ENCODE assay signal across 9 cellular contexts in genomic region chr20:44092551-44093248, GRCh38.
DNase-seq lines count a peak whose midpoint lies in the region; ATAC-seq and TF ChIP-seq lines count a peak whose summit lies in the region.
"Had no signal": no experiment of that assay in that cellular context is flagged by ENCODE, and none has a peak within 500 bp of the region (broad histone marks: within the 10 kb centered on the region; RNA-seq: fewer than 3 reads in every experiment).

No MANE protein-coding gene starts in this region.

- H4K20me1 ChIP-seq in MM.1S (ENCODE audit: insufficient read depth, low read length), result no peaks in the 10 kb centered on the region

- no peak overlapping the region for H3K4me3 Mint-ChIP-seq in activated CD4-positive, alpha-beta T cell treated with anti-CD3 and anti-CD28 coated beads for 36 hours
- H3K4me3 Mint-ChIP-seq in immature natural killer cell, result no peak overlapping the region
- H3K4me3 Mint-ChIP-seq in T-helper 2 cell treated with Interferon-gamma antibody and Interleukin-4, amounts not matched to agents 5 μg/mL and 100 μg/mL, for 36 hours, result no peak overlapping the region

- ATAC-seq in activated CD4-positive, alpha-beta T cell treated with anti-CD3 and anti-CD28 coated beads for 36 hours, result no peak
- ATAC-seq in GM21367 (IDR thresholded peaks at IDR 0.05; ENCODE audit: unreplicated experiment), result no peak

- intact Hi-C loops in activated CD4-positive, alpha-beta T cell treated with anti-CD3 and anti-CD28 coated beads for 36 hours (cut with DNase I, micrococcal nuclease), result loop anchor here (1.0 to 5.0 kb wide), 2 partner anchors 643 to 645 kb away; no protein-coding TSS in a partner anchor

- no peaks in the 10 kb centered on the region for H3K79me2 ChIP-seq in MM.1S (ENCODE audit: low read length)

- H3K36me3 Mint-ChIP-seq in activated CD4-positive, alpha-beta T cell treated with anti-CD3 and anti-CD28 coated beads for 36 hours (ENCODE audit: low read depth), result no peaks in the 10 kb centered on the region
- no peaks in the 10 kb centered on the region for H3K36me3 Mint-ChIP-seq in immature natural killer cell
- no peaks in the 10 kb centered on the region for H3K36me3 Mint-ChIP-seq in T-helper 2 cell treated with Interferon-gamma antibody and Interleukin-4, amounts not matched to agents 5 μg/mL and 100 μg/mL, for 36 hours (ENCODE audit: low read depth)

- H3K27me3 ChIP-seq in MM.1S (replicated peaks; ENCODE audit: insufficient read depth, low read length) (no peaks in the 10 kb centered on the region), WERI-Rb-1 (ENCODE audit: insufficient read depth, low read depth, severe bottlenecking) (no peaks in the 10 kb centered on the region)

- H3K4me1 ChIP-seq in MM.1S (ENCODE audit: low read length), result peaks cover 17% of the 10 kb centered on the region
- H3K4me1 ChIP-seq: pancreas had no signal

- peak; percentile 59 for DNase-seq in activated CD4-positive, alpha-beta T cell treated with anti-CD3 and anti-CD28 coated beads for 36 hours
- DNase-seq in activated CD4-positive, alpha-beta T cell treated with anti-CD3 and anti-CD28 coated beads, Interleukin-2, amount 50 U/mL, for 4 hours, result no peak
- DNase-seq in MM.1S (peak; percentile 76), WERI-Rb-1 (peak; percentile 29), immature natural killer cell (peak in 2 of 3 donors; percentile 17 to 28), OCI-M2 (lab: John Stamatoyannopoulos, UW; ENCODE audit: unreplicated experiment) (no peak)
- no peak for DNase-seq in T-helper 2 cell treated with Interferon-gamma antibody and Interleukin-4, amounts not matched to agents 5 μg/mL and 100 μg/mL, for 36 hours (ENCODE audit: low spot score)
- DNase-seq: pancreas had no signal

- no peak overlapping the region for H3K9ac ChIP-seq in MM.1S (ENCODE audit: low read length)

- H3K9me3 Mint-ChIP-seq in activated CD4-positive, alpha-beta T cell treated with anti-CD3 and anti-CD28 coated beads for 36 hours (ENCODE audit: low read depth), result no peaks in the 10 kb centered on the region
- no peaks in the 10 kb centered on the region for H3K9me3 Mint-ChIP-seq in immature natural killer cell
- H3K9me3 Mint-ChIP-seq in T-helper 2 cell treated with Interferon-gamma antibody and Interleukin-4, amounts not matched to agents 5 μg/mL and 100 μg/mL, for 36 hours, result no peaks in the 10 kb centered on the region

- H3K4me3 ChIP-seq in MM.1S (ENCODE audit: low read length), result no peak overlapping the region
- H3K4me3 ChIP-seq in WERI-Rb-1 (ENCODE audit: low read depth, low read length), result no peak overlapping the region
- H3K4me3 ChIP-seq: pancreas had no signal

- H2AFZ ChIP-seq in MM.1S (ENCODE audit: low read length), result peak overlapping the region; percentile 66

- TF ChIP-seq CTCF in MM.1S (IDR thresholded peaks at IDR 0.05; ENCODE audit: low read length) (peak; percentile 72), WERI-Rb-1 (IDR thresholded peaks at IDR 0.05; ENCODE audit: low read depth, low read length) (peak; percentile 36; the same call in 1 of the 2 replicates)

- CTCF ChIA-PET in activated CD4-positive, alpha-beta T cell treated with anti-CD3 and anti-CD28 coated beads for 36 hours (lab: Charles Lee), result interaction anchor here (0.6 to 1.2 kb wide), 4 partner anchors 25 to 644 kb away, joined by 3 to 4 read pairs (median 3); no protein-coding TSS in a partner anchor

- no peaks in the 10 kb centered on the region for H3F3A ChIP-seq in MM.1S (ENCODE audit: insufficient read depth, low read length)

- no peak overlapping the region; the same call in 1 of the 2 replicates for H3K4me2 ChIP-seq in MM.1S (ENCODE audit: low read depth, low read length)

- peaks cover 4% of the 10 kb centered on the region for H3K27me3 Mint-ChIP-seq in activated CD4-positive, alpha-beta T cell treated with anti-CD3 and anti-CD28 coated beads for 36 hours
- H3K27me3 Mint-ChIP-seq in immature natural killer cell (ENCODE audit: low read depth in 3 of 3), result peaks cover 2 to 14% (median 3%) of the 10 kb centered on the region in 3 donors
- peaks cover 6% of the 10 kb centered on the region for H3K27me3 Mint-ChIP-seq in T-helper 2 cell treated with Interferon-gamma antibody and Interleukin-4, amounts not matched to agents 5 μg/mL and 100 μg/mL, for 36 hours (ENCODE audit: low read depth)

- POLR2A ChIA-PET in activated CD4-positive, alpha-beta T cell treated with anti-CD3 and anti-CD28 coated beads for 36 hours (lab: Charles Lee), result no interaction called here

- H3K27ac ChIP-seq in MM.1S (ENCODE audit: low read length), result no peak overlapping the region
- H3K27ac ChIP-seq in WERI-Rb-1, result no peak overlapping the region
- H3K27ac ChIP-seq: pancreas had no signal

- H3K9me2 ChIP-seq in MM.1S (replicated peaks; ENCODE audit: insufficient read depth, low read length), result no peaks in the 10 kb centered on the region

- H3K36me3 ChIP-seq in MM.1S (replicated peaks; ENCODE audit: insufficient read depth, low read length), result no peaks in the 10 kb centered on the region
- H3K36me3 ChIP-seq in WERI-Rb-1, result no peaks in the 10 kb centered on the region
- H3K36me3 ChIP-seq: pancreas had no signal

- no peaks in the 10 kb centered on the region for H3K4me1 Mint-ChIP-seq in activated CD4-positive, alpha-beta T cell treated with anti-CD3 and anti-CD28 coated beads for 36 hours
- no peaks in the 10 kb centered on the region for H3K4me1 Mint-ChIP-seq in immature natural killer cell
- H3K4me1 Mint-ChIP-seq in T-helper 2 cell treated with Interferon-gamma antibody and Interleukin-4, amounts not matched to agents 5 μg/mL and 100 μg/mL, for 36 hours (ENCODE audit: low read depth), result peaks cover 2% of the 10 kb centered on the region

- H3K9me3 ChIP-seq in MM.1S (replicated peaks; ENCODE audit: insufficient read depth, low read length) (no peaks in the 10 kb centered on the region), WERI-Rb-1 (ENCODE audit: severe bottlenecking) (no peaks in the 10 kb centered on the region)
- H3K9me3 ChIP-seq: pancreas had no signal

- no peak overlapping the region for H3K27ac Mint-ChIP-seq in activated CD4-positive, alpha-beta T cell treated with anti-CD3 and anti-CD28 coated beads for 36 hours
- no peak overlapping the region for H3K27ac Mint-ChIP-seq in immature natural killer cell
- no peak overlapping the region for H3K27ac Mint-ChIP-seq in T-helper 2 cell treated with Interferon-gamma antibody and Interleukin-4, amounts not matched to agents 5 μg/mL and 100 μg/mL, for 36 hours

Comparison
In these comparisons a context has a peak if more than half of its experiments do, and no peak if none do; other contexts are left out.
1. DNase-seq: peak in activated CD4-positive, alpha-beta T cell treated with anti-CD3 and anti-CD28 coated beads for 36 hours (single experiment), MM.1S (single experiment), WERI-Rb-1 (single experiment) and immature natural killer cell (2 of 3); none in activated CD4-positive, alpha-beta T cell treated with anti-CD3 and anti-CD28 coated beads, Interleukin-2, amount 50 U/mL, for 4 hours (0 of 2), T-helper 2 cell treated with Interferon-gamma antibody and Interleukin-4, amounts not matched to agents 5 μg/mL and 100 μg/mL, for 36 hours (single experiment) and OCI-M2 (single experiment).